In genomic region chr2:46025683-46026082, GRCh38 we compare ENCODE assay signal across 29 cellular contexts.
"Had no signal": no experiment of that assay in that cellular context is flagged by ENCODE, and none has a peak within 500 bp of the region (broad histone marks: within the 10 kb centered on the region; RNA-seq: fewer than 3 reads in every experiment).

No MANE protein-coding gene starts in this region.

- H3K36me3 ChIP-seq: brain microvascular endothelial cell, left lung, lower lobe of right lung, right lobe of liver, thoracic aorta, uterus had no signal

- H3K27me3 ChIP-seq: brain microvascular endothelial cell, left lung, right lobe of liver, uterus had no signal

- H3K9me3 ChIP-seq: left lung, lower lobe of right lung, right lobe of liver, thoracic aorta, uterus had no signal

- H3K4me3 ChIP-seq: coronary artery, left lung, lower lobe of right lung, right lobe of liver, thoracic aorta, uterus had no signal

- DNase-seq: activated CD4-positive, alpha-beta memory T cell treated with anti-CD3 and anti-CD28 coated beads for 36 hours; activated CD4-positive, alpha-beta T cell treated with anti-CD3 and anti-CD28 coated beads, Interleukin-2, amount 10 ng/mL, durations not matched to agents 24 days and 14 days; activated CD4-positive, CD25-positive, alpha-beta regulatory T cell treated with anti-CD3 and anti-CD28 coated beads, Interleukin-2, amount 50 U/mL, for 72 hours; activated CD8-positive, alpha-beta memory T cell treated with anti-CD3 and anti-CD28 coated beads, Interleukin-2, amount 50 U/mL, for 4 hours; activated gamma-delta T cell treated with Interleukin-2 at 50 U/mL for 16 hours; activated naive CD4-positive, alpha-beta T cell treated with anti-CD3 and anti-CD28 coated beads, Interleukin-2, amount 50 U/mL, for 16 hours; activated T-cell treated with anti-CD3 and anti-CD28 coated beads, Interleukin-2, amount 50 U/mL, for 1 hour; amniotic stem cell; brain microvascular endothelial cell; effector memory CD8-positive, alpha-beta T cell; foreskin fibroblast; head of caudate nucleus; hypothalamus; immature natural killer cell; kidney glomerular epithelial cell; left lung; lower lobe of right lung; mesendoderm; natural killer cell; posterior cingulate gyrus; right lobe of liver; stimulated activated CD4-positive, alpha-beta T cell treated with anti-CD3 and anti-CD28 coated beads, Interleukin-2, amount 100 ng/mL, for 48 hours; stimulated activated naive CD4-positive, alpha-beta T cell treated with Interleukin-2 at 50 U/mL for 16 hours; trophoblast cell; uterus had no signal

- H3K4me1 ChIP-seq: left lung, uterus had no signal

- ATAC-seq: effector memory CD8-positive, alpha-beta T cell; esophagus mucosa; left lung; lower lobe of right lung; natural killer cell; right lobe of liver had no signal

- H3K27ac ChIP-seq: brain microvascular endothelial cell, coronary artery, left lung, lower lobe of right lung, right lobe of liver, thoracic aorta, uterus had no signal

- FAIRE-seq: astrocyte had no signal
